8 cellular contexts compared by ENCODE assay signal in the genomic region with DNA sequence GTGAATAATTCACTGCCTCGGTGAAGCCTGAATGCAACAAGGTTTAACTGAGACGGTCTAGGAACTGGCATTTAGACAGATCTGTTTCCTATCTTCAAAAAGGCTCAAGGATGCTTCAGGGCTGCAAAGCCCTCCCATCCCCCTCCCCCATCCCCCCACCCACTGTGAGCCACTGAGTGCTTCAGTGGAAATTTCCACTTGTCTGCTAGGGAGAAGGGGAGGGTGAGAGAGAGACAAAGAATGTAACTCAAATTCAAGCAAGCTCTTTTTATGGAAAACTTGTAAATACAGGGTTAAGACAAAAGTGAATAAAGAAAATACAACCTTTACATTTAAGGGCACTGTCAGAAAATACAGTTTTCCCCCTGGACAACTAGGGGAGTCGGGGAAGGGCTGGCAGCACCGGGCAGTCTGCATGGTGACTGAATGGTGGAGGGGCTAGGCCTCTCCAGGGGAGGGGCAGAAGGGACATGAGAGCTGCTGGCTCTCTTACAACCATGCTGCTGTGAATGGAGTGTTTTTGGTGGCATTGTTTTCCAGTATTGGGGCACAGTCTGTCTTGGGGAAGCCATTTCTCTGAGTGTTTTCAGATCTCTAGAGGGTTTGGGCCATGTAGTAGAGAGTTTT. TPM values are rescaled to one million over a fixed set of nuclear protein-coding genes. Genes with fewer than 3 reads are reported as not detected.
A peak's percentile ranks its signal among the peaks of the same experiment; 100 is the strongest.
DNase-seq lines count a peak whose midpoint lies in the region; ATAC-seq and TF ChIP-seq lines count a peak whose summit lies in the region.

No MANE protein-coding gene starts in this region.

- no peaks in the 10 kb centered on the region for H3K27me3 Mint-ChIP-seq in natural killer cell (ENCODE audit: low read depth in 2 of 2)

- ATAC-seq in natural killer cell = no peak

- no peaks in the 10 kb centered on the region for H3K9me3 ChIP-seq in AG04450 (ENCODE audit: control insufficient read depth, insufficient read depth, low read length)

- no peaks in the 10 kb centered on the region for H3K27me3 ChIP-seq in AG04450 (ENCODE audit: control insufficient read depth, insufficient read depth, low read length)

- H3K4me1 Mint-ChIP-seq in natural killer cell = peaks cover 86 to 87% of the 10 kb centered on the region in 2 donors

- TF ChIP-seq CTCF in AG04450 (IDR thresholded peaks at IDR 0.05; ENCODE audit: low read depth, low read length) (no peak), natural killer cell (IDR thresholded peaks at IDR 0.05) (no peak)

- H3K27ac ChIP-seq in AG04450 (ENCODE audit: low read depth, low read length) = peak overlapping the region; percentile 88

- H3K27ac Mint-ChIP-seq in natural killer cell = peak overlapping the region; percentile 73 to 83

- CTCF ChIA-PET in AG04450 (lab: Charles Lee) = interaction anchor here (0.6 to 2.0 kb wide), 10 partner anchors 10 to 221 kb away, joined by 3 to 9 read pairs (median 6); no protein-coding TSS in a partner anchor

- POLR2A ChIA-PET in AG04450 (lab: Yijun Ruan, JAX) = interaction anchor here (0.6 to 0.7 kb wide), 3 partner anchors 73 to 395 kb away, joined by 3 read pairs; no protein-coding TSS in a partner anchor

- H3K4me3 Mint-ChIP-seq in natural killer cell = peak overlapping the region; percentile 1

- intact Hi-C loops in natural killer cell (cut with micrococcal nuclease) (loop anchor here (10.0 kb wide), 1 partner anchor 75 kb away; no protein-coding TSS in a partner anchor), head of caudate nucleus (cut with DNase I) (loop anchor here (5.0 kb wide), 1 partner anchor 72 kb away; no protein-coding TSS in a partner anchor)

- DNase-seq in AG04450 (ENCODE audit: low read depth, low spot score) (no peak), NCI-H510A treated with DMSO at 0.1 percent for 48 hours (lab: John Stamatoyannopoulos, UW) (peak; percentile 27), dedifferentiated amniotic fluid mesenchymal stem cell (ENCODE audit: extremely low spot score) (peak; percentile 34), natural killer cell (no peak), head of caudate nucleus (no peak), GM19240 (ENCODE audit: insufficient read length, low spot score) (no peak), NCI-H146 (lab: John Stamatoyannopoulos, UW) (no peak)
- no peak for DNase-seq in stimulated activated CD4-positive, alpha-beta T cell treated with anti-CD3 and anti-CD28 coated beads, Interleukin-1b, Interleukin-23, amount 100 ng/mL, for 48 hours

- H3K9me3 Mint-ChIP-seq in natural killer cell = no peaks in the 10 kb centered on the region

- H3K36me3 Mint-ChIP-seq in natural killer cell = peaks cover 13% of the 10 kb centered on the region

- peak overlapping the region; percentile 47; the same call in 1 of the 2 replicates for H3K4me3 ChIP-seq in AG04450 (ENCODE audit: low read depth, low read length)

RNA-seq across cellular contexts. Expression of a gene that starts 56.7 kb away (rescaled TPM):
- polyA plus RNA-seq in AG04450 (2011; rRNA removed) = 31.4 and 35.8 TPM in 2 replicates
- 10.4 and 14.3 TPM in 2 replicates for polyA minus RNA-seq in AG04450 (2011; rRNA and poly(A)+ RNA removed)
- 10 to 100 TPM; 42.7 to 54.5 (median 44.3) TPM for total RNA-seq in natural killer cell

RNA-seq across cellular contexts. Expression of a gene that starts 56.7 kb away (rescaled TPM):
- 7.1 and 9.5 TPM in 2 replicates for polyA plus RNA-seq in AG04450 (2011; rRNA removed)
- 18.4 and 30.6 TPM in 2 replicates for polyA minus RNA-seq in AG04450 (2011; rRNA and poly(A)+ RNA removed)
- total RNA-seq in natural killer cell = 10 to 100 TPM; 14.5 to 25.1 (median 17.9) TPM

Comparison
In these comparisons a context has a peak if more than half of its experiments do, and no peak if none do; other contexts are left out.
1. DNase-seq: peak in NCI-H510A treated with DMSO at 0.1 percent for 48 hours (single experiment) and dedifferentiated amniotic fluid mesenchymal stem cell (single experiment); none in AG04450 (single experiment), natural killer cell (single experiment), head of caudate nucleus (0 of 42), GM19240 (single experiment), stimulated activated CD4-positive, alpha-beta T cell treated with anti-CD3 and anti-CD28 coated beads, Interleukin-1b, Interleukin-23, amount 100 ng/mL, for 48 hours (single experiment) and NCI-H146 (single experiment).